Comparison of ENCODE assay signal across 2 cellular contexts in genomic region chr20:49937023-49937929, GRCh38.
TF ChIP-seq lines count a peak whose summit lies in the region.

No MANE protein-coding gene starts in this region.

TF ChIP-seq in GM23338, 12 proteins besides CTCF, POLR2A, EP300 and RAD21:
- TF ChIP-seq ZNF462 (CRISPR knock-in tag; IDR thresholded peaks at IDR 0.05) (no peak), NANOG (IDR thresholded peaks at IDR 0.05; ENCODE audit: borderline replicate concordance) (no peak), STAT1 (IDR thresholded peaks at IDR 0.05; ENCODE audit: unreplicated experiment) (no peak), REST (IDR thresholded peaks at IDR 0.05; ENCODE audit: unreplicated experiment) (no peak), ZNF331 (CRISPR knock-in tag; IDR thresholded peaks at IDR 0.05; ENCODE audit: low read depth) (no peak), EZH2phosphoT487 (IDR thresholded peaks at IDR 0.05; ENCODE audit: unreplicated experiment) (no peak), ZNF114 (CRISPR knock-in tag; IDR thresholded peaks at IDR 0.05) (no peak), ETS1 (IDR thresholded peaks at IDR 0.05) (no peak), POLR2AphosphoS5 (IDR thresholded peaks at IDR 0.05; ENCODE audit: low read depth) (no peak), JUNB (IDR thresholded peaks at IDR 0.05; ENCODE audit: unreplicated experiment) (no peak), CREB1 (CRISPR knock-in tag; IDR thresholded peaks at IDR 0.05; ENCODE audit: low read depth) (no peak), EZH2 (IDR thresholded peaks at IDR 0.05; ENCODE audit: low read depth, unreplicated experiment) (no peak)

TF ChIP-seq in SK-N-SH, 30 proteins besides CTCF, POLR2A, EP300 and RAD21 (continued from another document):
- no peak for TF ChIP-seq CHD2 (IDR thresholded peaks at IDR 0.05; ENCODE audit: low read length, partially characterized antibody)
- no peak for TF ChIP-seq MEF2A (IDR thresholded peaks at IDR 0.05; ENCODE audit: borderline replicate concordance, low read depth)
- TF ChIP-seq MAX (IDR thresholded peaks at IDR 0.05; ENCODE audit: low read depth): no peak
- TF ChIP-seq NRF1 (IDR thresholded peaks at IDR 0.05; ENCODE audit: low read depth, low read length): no peak
- no peak for TF ChIP-seq USF2 (IDR thresholded peaks at IDR 0.05; ENCODE audit: borderline replicate concordance, low read depth, low read length)
- TF ChIP-seq FOXM1 (IDR thresholded peaks at IDR 0.05; ENCODE audit: low read depth): no peak
- TF ChIP-seq RCOR1 (IDR thresholded peaks at IDR 0.05; ENCODE audit: low read length): no peak
- TF ChIP-seq NFIC (IDR thresholded peaks at IDR 0.05; ENCODE audit: borderline replicate concordance): no peak
- no peak for TF ChIP-seq TAF1 (IDR thresholded peaks at IDR 0.05; ENCODE audit: borderline replicate concordance, low read depth, low read length)
- TF ChIP-seq TCF12 (IDR thresholded peaks at IDR 0.05): no peak
- no peak for TF ChIP-seq POLR2AphosphoS5 (IDR thresholded peaks at IDR 0.05; ENCODE audit: low read depth, low read length)
- no peak for TF ChIP-seq SMC3 (IDR thresholded peaks at IDR 0.05; ENCODE audit: low read depth, low read length)
